1 cellular context compared by ENCODE assay signal in genomic region chr7:134699021-134699818, GRCh38.
TF ChIP-seq lines count a peak whose summit lies in the region.

No MANE protein-coding gene starts in this region.

TF ChIP-seq in H1, 55 proteins besides CTCF, POLR2A, EP300 and RAD21 (continued from another document):
- TF ChIP-seq ATF3 (IDR thresholded peaks at IDR 0.05; ENCODE audit: insufficient read depth, low read depth, low read length) = no peak
- no peak for TF ChIP-seq KDM4A (IDR thresholded peaks at IDR 0.05; ENCODE audit: low read depth, low read length, severe bottlenecking)
- no peak for TF ChIP-seq KDM1A (IDR thresholded peaks at IDR 0.05; ENCODE audit: borderline replicate concordance, low read length)
- no peak for TF ChIP-seq PHF8 (conservative IDR thresholded peaks at IDR 0.05; ENCODE audit: low read depth, low read length)
- no peak for TF ChIP-seq CTBP2 (IDR thresholded peaks at IDR 0.05; ENCODE audit: borderline replicate concordance, insufficient read depth, insufficient read length, low read length)
- TF ChIP-seq MAX (IDR thresholded peaks at IDR 0.05) = no peak
- TF ChIP-seq RFX5 (IDR thresholded peaks at IDR 0.05; ENCODE audit: borderline replicate concordance, low read depth, low read length) = no peak
- no peak for TF ChIP-seq RBBP5 (IDR thresholded peaks at IDR 0.05; ENCODE audit: borderline replicate concordance, low read depth, low read length)
